Comparison of ENCODE assay signal across 8 cellular contexts in the genomic region with DNA sequence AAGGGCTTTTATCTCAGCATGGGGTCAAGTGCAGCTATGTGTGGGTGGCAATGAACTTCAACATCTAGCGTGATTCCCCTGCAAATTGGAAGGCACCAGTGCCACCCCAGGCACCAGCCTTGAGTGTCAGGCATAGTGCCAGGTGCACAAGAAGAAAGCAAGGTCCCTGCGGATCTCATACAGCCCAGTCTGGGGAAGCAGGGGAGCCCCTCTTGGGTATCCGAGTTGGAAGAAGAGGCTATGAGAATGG.
A peak's percentile ranks its signal among the peaks of the same experiment; 100 is the strongest.
DNase-seq lines count a peak whose midpoint lies in the region; ATAC-seq and TF ChIP-seq lines count a peak whose summit lies in the region.

No MANE protein-coding gene starts in this region.

- H3K4me1 ChIP-seq in BLaER1 (peaks cover 41% of the 10 kb centered on the region), MM.1S (ENCODE audit: low read length) (peaks cover 11% of the 10 kb centered on the region), neural progenitor cell (peaks cover 13% of the 10 kb centered on the region)

- DNase-seq in MM.1S (no peak), neural progenitor cell (ENCODE audit: low spot score) (no peak), HK-2 (ENCODE audit: unreplicated experiment) (no peak)
- DNase-seq in effector memory CD8-positive, alpha-beta T cell: no peak
- no peak for DNase-seq in effector CD8-positive, alpha-beta T cell (lab: John Stamatoyannopoulos, UW)

- H3K27me3 ChIP-seq in BLaER1 (no peaks in the 10 kb centered on the region), MM.1S (replicated peaks; ENCODE audit: insufficient read depth, low read length) (no peaks in the 10 kb centered on the region), neural progenitor cell (no peaks in the 10 kb centered on the region)

- no peaks in the 10 kb centered on the region for H3K9me2 ChIP-seq in MM.1S (replicated peaks; ENCODE audit: insufficient read depth, low read length)

- H3K36me3 Mint-ChIP-seq in effector memory CD8-positive, alpha-beta T cell (ENCODE audit: insufficient read depth): peaks cover 5% of the 10 kb centered on the region
- H3K36me3 Mint-ChIP-seq in neural progenitor cell: peaks cover 5% of the 10 kb centered on the region

- H3F3A ChIP-seq in MM.1S (ENCODE audit: insufficient read depth, low read length): no peaks in the 10 kb centered on the region
- H3F3A ChIP-seq in neural progenitor cell (ENCODE audit: low read depth): peaks cover 10% of the 10 kb centered on the region

- H3K4me3 ChIP-seq in BLaER1 (peak overlapping the region; percentile 69), MM.1S (ENCODE audit: low read length) (peak overlapping the region; percentile 70), neural progenitor cell (peak overlapping the region; percentile 40)

- H3K9me3 ChIP-seq in BLaER1 (peaks cover 8% of the 10 kb centered on the region; the same call in 1 of the 2 replicates), MM.1S (replicated peaks; ENCODE audit: insufficient read depth, low read length) (no peaks in the 10 kb centered on the region), neural progenitor cell (ENCODE audit: low read depth) (no peaks in the 10 kb centered on the region)

- TF ChIP-seq CTCF in MM.1S (IDR thresholded peaks at IDR 0.05; ENCODE audit: low read length): no peak
- TF ChIP-seq CTCF in neural progenitor cell (IDR thresholded peaks at IDR 0.05): no peak

- no peaks in the 10 kb centered on the region for H3K9me3 Mint-ChIP-seq in effector memory CD8-positive, alpha-beta T cell
- H3K9me3 Mint-ChIP-seq in neural progenitor cell: peaks cover 3% of the 10 kb centered on the region

- peak overlapping the region; percentile 94 for H3K27ac ChIP-seq in BLaER1
- H3K27ac ChIP-seq in MM.1S (ENCODE audit: low read length): peak overlapping the region; percentile 87; the same call in 1 of the 2 replicates
- H3K27ac ChIP-seq in neural progenitor cell: no peak overlapping the region

- H3K79me2 ChIP-seq in MM.1S (ENCODE audit: low read length) (no peaks in the 10 kb centered on the region), neural progenitor cell (ENCODE audit: low read depth) (no peaks in the 10 kb centered on the region)

- peak overlapping the region; percentile 92 for H3K4me2 ChIP-seq in BLaER1
- H3K4me2 ChIP-seq in MM.1S (ENCODE audit: low read depth, low read length): peak overlapping the region; percentile 70
- peak overlapping the region; percentile 72 for H3K4me2 ChIP-seq in neural progenitor cell

- no peaks in the 10 kb centered on the region for H4K20me1 ChIP-seq in BLaER1
- H4K20me1 ChIP-seq in MM.1S (ENCODE audit: insufficient read depth, low read length): no peaks in the 10 kb centered on the region
- H4K20me1 ChIP-seq in neural progenitor cell (ENCODE audit: low read depth): no peaks in the 10 kb centered on the region

- no peak for ATAC-seq in effector memory CD8-positive, alpha-beta T cell (replicated peaks)
- ATAC-seq in HG03378 (IDR thresholded peaks at IDR 0.05; ENCODE audit: unreplicated experiment) (no peak), GM19463 (IDR thresholded peaks at IDR 0.05; ENCODE audit: unreplicated experiment) (no peak)

- H3K36me3 ChIP-seq in BLaER1 (no peaks in the 10 kb centered on the region), MM.1S (replicated peaks; ENCODE audit: insufficient read depth, low read length) (no peaks in the 10 kb centered on the region), neural progenitor cell (no peaks in the 10 kb centered on the region)

- H3K9ac ChIP-seq in BLaER1: peak overlapping the region; percentile 83
- H3K9ac ChIP-seq in MM.1S (ENCODE audit: low read length): peak overlapping the region; percentile 88
- H3K9ac ChIP-seq in neural progenitor cell: peak overlapping the region; percentile 2

- peak overlapping the region; percentile 95 to 99 for H3K27ac Mint-ChIP-seq in effector memory CD8-positive, alpha-beta T cell
- peak overlapping the region; percentile 93 for H3K27ac Mint-ChIP-seq in neural progenitor cell

- peaks cover 5 to 9% of the 10 kb centered on the region in 2 donors for H3K4me1 Mint-ChIP-seq in effector memory CD8-positive, alpha-beta T cell (ENCODE audit: low read depth in 2 of 2)
- H3K4me1 Mint-ChIP-seq in neural progenitor cell: peaks cover 33% of the 10 kb centered on the region

- H2AFZ ChIP-seq in MM.1S (ENCODE audit: low read length) (peak overlapping the region; percentile 66), neural progenitor cell (replicated peaks) (peak overlapping the region; percentile 28)

- peak overlapping the region; percentile 89 to 92 for H3K4me3 Mint-ChIP-seq in effector memory CD8-positive, alpha-beta T cell
- H3K4me3 Mint-ChIP-seq in neural progenitor cell: peak overlapping the region; percentile 83

- H3K27me3 Mint-ChIP-seq in effector memory CD8-positive, alpha-beta T cell: no peaks in the 10 kb centered on the region
- H3K27me3 Mint-ChIP-seq in neural progenitor cell (ENCODE audit: insufficient read depth, low read depth): peaks cover 14% of the 10 kb centered on the region

Comparison
In these comparisons a context has a peak if more than half of its experiments do, and no peak if none do; other contexts are left out.
1. H3K9ac ChIP-seq: peak in every context shown above with its lines; median percentile 88 in MM.1S; 83 in BLaER1; 2 in neural progenitor cell.